Comparison of ENCODE assay signal across 8 cellular contexts in genomic region chr2:54206596-54206995, GRCh38. TPM values are rescaled to one million over a fixed set of nuclear protein-coding genes. Genes with fewer than 3 reads are reported as not detected.
DNase-seq lines count a peak whose midpoint lies in the region; ATAC-seq and TF ChIP-seq lines count a peak whose summit lies in the region.

No MANE protein-coding gene starts in this region.

- TF ChIP-seq CTCF in AG04450 (IDR thresholded peaks at IDR 0.05; ENCODE audit: low read depth, low read length) (peak; percentile 56), breast epithelium (IDR thresholded peaks at IDR 0.05) (peak in 2 of 3 donors; percentile 29 to 39)

- H3K4me3 ChIP-seq in AG04450 (ENCODE audit: low read depth, low read length) (no peak overlapping the region), breast epithelium (no peak overlapping the region)

- H3K9me3 ChIP-seq in AG04450 (ENCODE audit: control insufficient read depth, insufficient read depth, low read length) = no peaks in the 10 kb centered on the region
- H3K9me3 ChIP-seq in breast epithelium = no peaks in the 10 kb centered on the region

- no peaks in the 10 kb centered on the region for H3K36me3 ChIP-seq in breast epithelium

- no peak overlapping the region for H3K27ac Mint-ChIP-seq in activated naive CD4-positive, alpha-beta T cell treated with anti-CD3 and anti-CD28 coated beads, Interleukin-2, amount 10 ng/mL, durations not matched to agents 7 days and 5 days

- no peaks in the 10 kb centered on the region for H3K27me3 Mint-ChIP-seq in activated naive CD4-positive, alpha-beta T cell treated with anti-CD3 and anti-CD28 coated beads, Interleukin-2, amount 10 ng/mL, durations not matched to agents 7 days and 5 days

- no peaks in the 10 kb centered on the region for H3K4me1 ChIP-seq in breast epithelium

- CTCF ChIA-PET in AG04450 (lab: Charles Lee) = interaction anchor here (0.7 to 1.7 kb wide), 15 partner anchors 10 to 498 kb away, joined by 3 to 10 read pairs (median 3); a partner anchor contains a TSS
- CTCF ChIA-PET in activated naive CD4-positive, alpha-beta T cell treated with anti-CD3 and anti-CD28 coated beads, Interleukin-2, amount 10 ng/mL, durations not matched to agents 7 days and 5 days (lab: Charles Lee) = interaction anchor here (0.6 to 1.1 kb wide), 3 partner anchors 16 to 669 kb away, joined by 3 to 4 read pairs (median 3); no protein-coding TSS in a partner anchor

- DNase-seq in AG04450 (ENCODE audit: low read depth, low spot score) (no peak), NCI-H146 (lab: John Stamatoyannopoulos, UW) (peak; percentile 47), breast epithelium (ENCODE audit: low spot score in 2 of 2) (no peak), medulla oblongata (ENCODE audit: extremely low spot score) (peak; percentile 69)
- DNase-seq in activated naive CD4-positive, alpha-beta T cell treated with anti-CD3 and anti-CD28 coated beads, Interleukin-2, amount 10 ng/mL, durations not matched to agents 7 days and 5 days = no peak

- ATAC-seq in GM18505 (IDR thresholded peaks at IDR 0.05; ENCODE audit: unreplicated experiment) (peak; percentile 61), GM18870 (IDR thresholded peaks at IDR 0.05; ENCODE audit: unreplicated experiment) (no peak), GM21526 (IDR thresholded peaks at IDR 0.05; ENCODE audit: low FRiP score, unreplicated experiment) (no peak)

- H3K27me3 ChIP-seq in AG04450 (ENCODE audit: control insufficient read depth, insufficient read depth, low read length) = no peaks in the 10 kb centered on the region
- H3K27me3 ChIP-seq in breast epithelium = no peaks in the 10 kb centered on the region

- no peaks in the 10 kb centered on the region for H3K36me3 Mint-ChIP-seq in activated naive CD4-positive, alpha-beta T cell treated with anti-CD3 and anti-CD28 coated beads, Interleukin-2, amount 10 ng/mL, durations not matched to agents 7 days and 5 days

- intact Hi-C loops in breast epithelium (cut with DNase I; ENCODE audit: low total_unique reads) = no loop called here

- H3K9me3 Mint-ChIP-seq in activated naive CD4-positive, alpha-beta T cell treated with anti-CD3 and anti-CD28 coated beads, Interleukin-2, amount 10 ng/mL, durations not matched to agents 7 days and 5 days = no peaks in the 10 kb centered on the region

- POLR2A ChIA-PET in AG04450 (lab: Yijun Ruan, JAX) = no interaction called here

- H3K27ac ChIP-seq in AG04450 (ENCODE audit: low read depth, low read length) = no peak overlapping the region
- H3K27ac ChIP-seq in breast epithelium = no peak overlapping the region

- TF ChIP-seq POLR2A in GM18505 (IDR thresholded peaks at IDR 0.05; ENCODE audit: borderline replicate concordance, extremely low read depth, insufficient read depth, insufficient read length) (no peak), breast epithelium (IDR thresholded peaks at IDR 0.05) (no peak)

- no peak overlapping the region for H3K4me3 Mint-ChIP-seq in activated naive CD4-positive, alpha-beta T cell treated with anti-CD3 and anti-CD28 coated beads, Interleukin-2, amount 10 ng/mL, durations not matched to agents 7 days and 5 days

- no peaks in the 10 kb centered on the region for H3K4me1 Mint-ChIP-seq in activated naive CD4-positive, alpha-beta T cell treated with anti-CD3 and anti-CD28 coated beads, Interleukin-2, amount 10 ng/mL, durations not matched to agents 7 days and 5 days

RNA-seq across cellular contexts. Expression of gene TSPYL6, which starts 49.4 kb away (rescaled TPM):
- not detected in 2 replicates for polyA plus RNA-seq in AG04450 (2011; rRNA removed)
- not detected in 2 replicates for polyA minus RNA-seq in AG04450 (2011; rRNA and poly(A)+ RNA removed)
- not detected for total RNA-seq in breast epithelium

Comparison
In these comparisons a context has a peak if more than half of its experiments do, and no peak if none do; other contexts are left out.
1. DNase-seq: peak in NCI-H146 (single experiment) and medulla oblongata (single experiment); none in AG04450 (single experiment), breast epithelium (0 of 2) and activated naive CD4-positive, alpha-beta T cell treated with anti-CD3 and anti-CD28 coated beads, Interleukin-2, amount 10 ng/mL, durations not matched to agents 7 days and 5 days (single experiment).